Comparison of ENCODE assay signal across 12 cellular contexts in the genomic region with DNA sequence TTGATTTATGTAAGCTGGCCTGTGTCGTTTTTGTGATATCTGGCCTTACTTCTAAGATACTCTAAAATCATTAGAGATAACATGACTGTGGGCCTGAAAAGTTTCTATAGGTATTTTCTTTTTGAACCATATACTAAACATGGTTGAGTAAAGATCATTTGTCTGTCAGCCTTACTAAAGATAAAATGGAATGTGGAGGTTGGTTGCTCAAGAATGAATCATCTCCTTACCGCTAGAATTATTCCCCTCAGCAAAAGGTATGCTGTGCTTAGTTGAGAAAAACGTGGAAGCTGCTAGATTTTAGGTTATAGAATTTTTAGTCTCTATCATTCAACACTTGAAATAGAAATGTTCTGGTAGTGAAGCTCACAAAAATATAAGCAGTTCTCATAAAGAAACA.
DNase-seq lines count a peak whose midpoint lies in the region; ATAC-seq, FAIRE-seq and TF ChIP-seq lines count a peak whose summit lies in the region.
"Had no signal": no experiment of that assay in that cellular context is flagged by ENCODE, and none has a peak within 500 bp of the region (broad histone marks: within the 10 kb centered on the region; RNA-seq: fewer than 3 reads in every experiment).

No MANE protein-coding gene starts in this region.

- intact Hi-C loops in heart left ventricle (cut with DNase I), result loop anchor here in 4 of 10 donors (2.0 to 5.0 kb wide), 5 partner anchors 36 to 366 kb away; no protein-coding TSS in a partner anchor
- intact Hi-C loops in Right ventricle myocardium superior (cut with DNase I), result no loop called here

- whole genome bisulfite sequencing in heart left ventricle, 4 donors, result 17 to 34% (median 26%) methylated on average over 3 of the region's 3 CpGs
- 20 to 56% methylated on average over 3 of the region's 3 CpGs for WGBS in gastroesophageal sphincter (ENCODE audit: low coverage in 1 of 2), 2 donors

- H3K4me3 ChIP-seq in heart left ventricle (peak overlapping the region in 2 of 12 donors; percentile 12 to 23), adipocyte (ENCODE audit: low read length) (peak overlapping the region; percentile 49), gastroesophageal sphincter (no peak overlapping the region)
- H3K4me3 ChIP-seq: SJCRH30 had no signal

- H3K4me1 ChIP-seq in heart left ventricle (peaks cover 0 to 24% (median 14%) of the 10 kb centered on the region in 12 donors), adipocyte (ENCODE audit: control insufficient read depth, insufficient read depth, low read length) (peaks cover 37% of the 10 kb centered on the region), gastroesophageal sphincter (peaks cover 3 to 46% (median 7%) of the 10 kb centered on the region in 3 donors)

- no peak for FAIRE-seq in urothelium cell line (lab: Jason Lieb, UNC)
- FAIRE-seq: HepG2 had no signal

- no peaks in the 10 kb centered on the region for H3K27me3 ChIP-seq in heart left ventricle
- H3K27me3 ChIP-seq in adipocyte (replicated peaks; ENCODE audit: control insufficient read depth, insufficient read depth, low read length), result no peaks in the 10 kb centered on the region
- no peaks in the 10 kb centered on the region for H3K27me3 ChIP-seq in gastroesophageal sphincter
- H3K27me3 ChIP-seq: SJCRH30 had no signal

- no peak for DNase-seq in heart left ventricle
- no peak for DNase-seq in Right ventricle myocardium superior
- peak; percentile 68 for DNase-seq in adipocyte (ENCODE audit: low read depth)
- DNase-seq in urothelium cell line (ENCODE audit: low spot score), result peak; percentile 41
- DNase-seq in islet precursor cell, result no peak
- DNase-seq in OCI-M2 (lab: John Stamatoyannopoulos, UW; ENCODE audit: unreplicated experiment), result no peak
- no peak for DNase-seq in RKO (ENCODE audit: low spot score)
- DNase-seq: activated effector memory CD4-positive, alpha-beta T cell treated with anti-CD3 and anti-CD28 coated beads, Interleukin-2, amount 50 U/mL, for 16 hours; NCI-H2107; SJCRH30 had no signal

- H3K36me3 ChIP-seq in heart left ventricle (no peaks in the 10 kb centered on the region), adipocyte (ENCODE audit: control insufficient read depth, insufficient read depth, low read length, severe bottlenecking) (no peaks in the 10 kb centered on the region), gastroesophageal sphincter (no peaks in the 10 kb centered on the region)
- H3K36me3 ChIP-seq: SJCRH30 had no signal

- H3K9me3 ChIP-seq in heart left ventricle (peaks cover 0 to 22% (median 0%) of the 10 kb centered on the region in 12 donors), adipocyte (ENCODE audit: control insufficient read depth, low read length) (peaks cover 15% of the 10 kb centered on the region), gastroesophageal sphincter (peaks cover 0 to 4% (median 0%) of the 10 kb centered on the region in 3 donors)

- no peak for TF ChIP-seq EP300 in gastroesophageal sphincter (IDR thresholded peaks at IDR 0.05)

- TF ChIP-seq POLR2A in heart left ventricle (IDR thresholded peaks at IDR 0.05) (no peak), gastroesophageal sphincter (IDR thresholded peaks at IDR 0.05) (no peak)

- peak overlapping the region; percentile 45 for H3K9ac ChIP-seq in adipocyte (ENCODE audit: low read length)

- ATAC-seq in heart left ventricle (no peak), Right ventricle myocardium superior (ENCODE audit: poor library complexity) (no peak), gastroesophageal sphincter (no peak)
- ATAC-seq: HepG2 had no signal

- no peak for TF ChIP-seq CTCF in heart left ventricle (IDR thresholded peaks at IDR 0.05)
- no peak for TF ChIP-seq CTCF in gastroesophageal sphincter (IDR thresholded peaks at IDR 0.05)

- H3K27ac ChIP-seq in heart left ventricle, result peak overlapping the region; percentile 76 to 96 (median 86)
- H3K27ac ChIP-seq in gastroesophageal sphincter, result peak overlapping the region in 3 of 4 donors; percentile 40 to 78 (median 75)
- H3K27ac ChIP-seq: SJCRH30 had no signal

Comparison
In these comparisons a context has a peak if more than half of its experiments do, and no peak if none do; other contexts are left out.
1. DNase-seq: peak in adipocyte (single experiment) and urothelium cell line (single experiment); none in heart left ventricle (0 of 5), Right ventricle myocardium superior (single experiment), islet precursor cell (single experiment), OCI-M2 (single experiment) and RKO (single experiment).